In genomic region chr12:81288651-81289050, GRCh38 we compare ENCODE assay signal across 8 cellular contexts.
"Had no signal": no experiment of that assay in that cellular context is flagged by ENCODE, and none has a peak within 500 bp of the region (broad histone marks: within the 10 kb centered on the region; RNA-seq: fewer than 3 reads in every experiment).

No MANE protein-coding gene starts in this region.

- FAIRE-seq: H1, H54 had no signal

- DNase-seq: GM23248, GOT3, H7, H9, HCEC 1CT, HFFc6 had no signal
